ENCODE assay signal across 8 cellular contexts in the genomic region with DNA sequence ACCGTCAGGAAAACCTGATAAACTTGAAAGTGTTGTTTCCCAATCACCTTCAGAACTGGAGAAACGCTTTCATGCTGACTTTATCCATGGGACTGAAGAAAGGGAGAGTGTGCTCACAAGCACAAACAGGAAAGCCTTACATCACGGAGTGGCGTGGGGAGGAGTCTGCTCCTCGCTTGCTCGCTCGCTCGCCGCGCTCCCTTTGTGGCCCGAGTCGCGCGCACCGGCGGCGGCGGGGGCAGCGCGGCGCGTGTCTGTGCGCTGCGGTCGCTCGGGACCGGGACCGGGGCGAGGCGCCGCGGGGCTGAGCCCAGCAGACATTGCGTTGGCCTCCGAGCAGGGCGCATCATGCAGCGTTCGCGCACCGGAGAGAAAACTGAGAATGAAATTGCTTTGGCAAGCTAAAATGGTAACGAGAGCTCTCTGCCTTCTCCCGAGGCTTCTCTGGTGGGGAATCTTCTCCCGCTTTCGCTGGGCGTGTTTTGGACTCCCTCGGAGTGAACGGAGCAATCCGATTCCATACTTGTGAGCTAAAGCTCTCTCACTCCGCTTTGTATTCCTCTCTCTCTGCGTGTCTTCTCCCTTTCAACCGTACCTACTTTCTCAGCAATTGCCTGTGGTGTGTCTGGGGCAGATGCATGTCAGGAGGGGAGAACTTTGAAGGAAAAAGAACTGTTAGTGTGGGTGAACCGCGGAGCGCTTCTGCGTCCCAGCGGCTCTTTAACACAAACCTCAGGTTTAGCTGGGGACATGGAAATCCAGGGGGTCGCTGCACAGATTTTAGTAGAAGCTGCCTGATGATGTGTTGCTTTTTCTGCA. TPM values are rescaled to one million over a fixed set of nuclear protein-coding genes. Genes with fewer than 3 reads are reported as not detected.
A peak's percentile ranks its signal among the peaks of the same experiment; 100 is the strongest.
DNase-seq lines count a peak whose midpoint lies in the region; ATAC-seq and TF ChIP-seq lines count a peak whose summit lies in the region.

TSS of gene RGL1 (plus strand) at position 205 of the 819 bp plus-strand sequence. CDS start at position 383, 178 bp downstream.

- H2AFZ ChIP-seq in ACC112 (ENCODE audit: low read length, unreplicated experiment) = peak within 1 kb of the TSS; percentile 85

- no peak for TF ChIP-seq CTCF in neural crest cell (conservative IDR thresholded peaks at IDR 0.05)

- no peak within 1 kb of the TSS for H3K27ac Mint-ChIP-seq in activated naive CD4-positive, alpha-beta T cell treated with anti-CD3 and anti-CD28 coated beads, Interleukin-2, amount 50 U/mL, for 72 hours
- peak within 1 kb of the TSS; percentile 99 for H3K27ac Mint-ChIP-seq in neural crest cell (ENCODE audit: unreplicated experiment)

- no peaks in the 10 kb centered on the region for H3K27me3 ChIP-seq in ACC112 (ENCODE audit: insufficient read depth, low read length)

- peaks cover 53% of the 10 kb centered on the region for H3K4me1 Mint-ChIP-seq in neural crest cell

- DNase-seq in NCI-H526 treated with DMSO at 0.1 percent for 48 hours (lab: John Stamatoyannopoulos, UW) (peak; percentile 91), glomerular endothelial cell (ENCODE audit: extremely low read depth, low read depth, low spot score) (no peak), neural crest cell (ENCODE audit: low read depth, low spot score) (peak; percentile 43), ureter (ENCODE audit: low spot score) (peak; percentile 77)
- DNase-seq in activated naive CD4-positive, alpha-beta T cell treated with anti-CD3 and anti-CD28 coated beads, Interleukin-2, amount 50 U/mL, for 72 hours (ENCODE audit: low spot score in 2 of 2) = peak in 1 of 2 donors; percentile 44

- H3K4me3 ChIP-seq in ACC112 (ENCODE audit: low read depth, low read length) = peak within 1 kb of the TSS; percentile 83

- peak within 1 kb of the TSS; percentile 64 for H3K27ac ChIP-seq in ACC112 (ENCODE audit: low read depth, low read length)

- peaks cover 23 to 24% of the 10 kb centered on the region in 2 donors for H3K36me3 Mint-ChIP-seq in activated naive CD4-positive, alpha-beta T cell treated with anti-CD3 and anti-CD28 coated beads, Interleukin-2, amount 50 U/mL, for 72 hours
- peaks cover 8% of the 10 kb centered on the region for H3K36me3 Mint-ChIP-seq in neural crest cell (ENCODE audit: low read depth)

- H3K79me2 ChIP-seq in ACC112 (ENCODE audit: control insufficient read depth, insufficient read depth, low read length, unreplicated experiment) = peaks cover 35% of the 10 kb centered on the region

- TF ChIP-seq POLR2A in GM15510 (IDR thresholded peaks at IDR 0.05; ENCODE audit: borderline replicate concordance, extremely low read depth, insufficient read length) = peak; percentile 85

- peaks cover 6% of the 10 kb centered on the region; the same call in 1 of the 2 replicates for H3K36me3 ChIP-seq in ACC112 (ENCODE audit: insufficient read depth, low read length)

- H3K4me1 ChIP-seq in ACC112 (ENCODE audit: control insufficient read depth, insufficient read depth, low read length, unreplicated experiment) = peaks cover 35% of the 10 kb centered on the region

- peak; percentile 60 for ATAC-seq in HG02943 (IDR thresholded peaks at IDR 0.05; ENCODE audit: low read depth, unreplicated experiment)
- peak; percentile 53 to 65 for ATAC-seq in activated naive CD4-positive, alpha-beta T cell treated with anti-CD3 and anti-CD28 coated beads, Interleukin-2, amount 50 U/mL, for 72 hours

- peaks cover 11 to 21% of the 10 kb centered on the region in 2 donors for H3K9me3 Mint-ChIP-seq in activated naive CD4-positive, alpha-beta T cell treated with anti-CD3 and anti-CD28 coated beads, Interleukin-2, amount 50 U/mL, for 72 hours
- peaks cover 7% of the 10 kb centered on the region for H3K9me3 Mint-ChIP-seq in neural crest cell

- peak within 1 kb of the TSS; percentile 92 for H3K4me3 Mint-ChIP-seq in neural crest cell

- H3K27me3 Mint-ChIP-seq in neural crest cell (ENCODE audit: low read depth) = no peaks in the 10 kb centered on the region

RNA-seq across cellular contexts. Expression of gene RGL1, which starts in this region (rescaled TPM):
- 1 to 10 TPM; 3.2 TPM for total RNA-seq in activated naive CD4-positive, alpha-beta T cell treated with anti-CD3 and anti-CD28 coated beads, Interleukin-2, amount 50 U/mL, for 72 hours
- total RNA-seq in glomerular endothelial cell = 22.8 and 25.4 TPM in 2 replicates
- total RNA-seq in neural crest cell = 13.3 and 13.6 TPM in 2 replicates
- total RNA-seq in ureter = 20.9 TPM
